Comparison of ENCODE assay signal across 8 cellular contexts in genomic region chrX:40652664-40653063, GRCh38. TPM values are rescaled to one million over a fixed set of nuclear protein-coding genes. Genes with fewer than 3 reads are reported as not detected.
"Had no signal": no experiment of that assay in that cellular context is flagged by ENCODE, and none has a peak within 500 bp of the region (broad histone marks: within the 10 kb centered on the region; RNA-seq: fewer than 3 reads in every experiment).

No MANE protein-coding gene starts in this region.

- H3K9me3 Mint-ChIP-seq: GM23338 had no signal

- ATAC-seq: GM23338, K562 had no signal

- H3K4me1 Mint-ChIP-seq: GM23338 had no signal

- H3K4me3 ChIP-seq: GM23338, K562 had no signal

- DNase-seq: H9, HCEC 1CT, IMR-90, KG1 had no signal

- H3K27ac Mint-ChIP-seq: GM23338 had no signal

- H3K4me3 Mint-ChIP-seq: GM23338, H9 had no signal

RNA-seq across cellular contexts. Expression of gene MPC1L, which starts 29.4 kb away (rescaled TPM):
- total RNA-seq: GM23338, H1, H9, HT-29, IMR-90, K562 had no signal
- polyA plus RNA-seq: GM23338, H1, IMR-90, K562 had no signal
